In genomic region chr3:59558906-59559720, GRCh38 we compare ENCODE assay signal across 12 cellular contexts.
DNase-seq lines count a peak whose midpoint lies in the region; ATAC-seq and TF ChIP-seq lines count a peak whose summit lies in the region.
"Had no signal": no experiment of that assay in that cellular context is flagged by ENCODE, and none has a peak within 500 bp of the region (broad histone marks: within the 10 kb centered on the region; RNA-seq: fewer than 3 reads in every experiment).

No MANE protein-coding gene starts in this region.

- peak overlapping the region; percentile 51; the same call in 1 of the 2 replicates for H3K4me2 ChIP-seq in SK-N-SH

- no peaks in the 10 kb centered on the region for H4K20me1 ChIP-seq in SK-N-SH (ENCODE audit: insufficient read depth)

- H3K4me3 ChIP-seq in SK-N-SH (ENCODE audit: low read depth in 2 of 2, low read length in 1 of 2) (no peak overlapping the region), HEK293 (ENCODE audit: low read depth, low read length) (no peak overlapping the region)
- H3K4me3 ChIP-seq: thyroid gland had no signal

- no peak for DNase-seq in SK-N-SH
- no peak for DNase-seq in activated CD4-positive, alpha-beta memory T cell treated with anti-CD3 and anti-CD28 coated beads for 36 hours
- no peak for DNase-seq in glutamatergic neuron
- no peak for DNase-seq in NCI-H524 (lab: John Stamatoyannopoulos, UW)
- DNase-seq: CD4-positive, alpha-beta memory T cell; GOT3; NCI-H1105; thyroid gland had no signal

- H3K27ac ChIP-seq in SK-N-SH (ENCODE audit: low read depth in 2 of 2, low read length in 1 of 2) (peak overlapping the region in 1 of 2 experiments; percentile 81; a peak in 2 of 4 replicates), HEK293 (ENCODE audit: extremely low read depth, low read depth, low read length) (0 out of 2 replicates have a peak overlapping the region, but pooled peaks have one; percentile 16)
- H3K27ac ChIP-seq: thyroid gland had no signal

- no peaks in the 10 kb centered on the region for H3K9me3 ChIP-seq in SK-N-SH
- H3K9me3 ChIP-seq in HEK293 (ENCODE audit: control insufficient read depth, insufficient read depth, low read depth, low read length): no peaks in the 10 kb centered on the region
- H3K9me3 ChIP-seq: thyroid gland had no signal

- WGBS in SK-N-SH (ENCODE audit: low lambda C conversion rate): 10% methylated on average over 1 of the region's 1 CpG

- H3K9me3 Mint-ChIP-seq in activated CD4-positive, alpha-beta memory T cell treated with anti-CD3 and anti-CD28 coated beads for 36 hours: no peaks in the 10 kb centered on the region
- H3K9me3 Mint-ChIP-seq in glutamatergic neuron (ENCODE audit: unreplicated experiment): no peaks in the 10 kb centered on the region

- no peak overlapping the region for H3K4me3 Mint-ChIP-seq in activated CD4-positive, alpha-beta memory T cell treated with anti-CD3 and anti-CD28 coated beads for 36 hours
- no peak overlapping the region for H3K4me3 Mint-ChIP-seq in glutamatergic neuron (ENCODE audit: unreplicated experiment)
- H3K4me3 Mint-ChIP-seq: CD4-positive, alpha-beta memory T cell had no signal

- peak overlapping the region; percentile 18; the same call in 1 of the 2 replicates for H3K9ac ChIP-seq in SK-N-SH

- no peaks in the 10 kb centered on the region for H3K9me2 ChIP-seq in SK-N-SH

- H3K36me3 ChIP-seq in SK-N-SH (replicated peaks in 1 of 2; ENCODE audit: control insufficient read depth in 1 of 2, insufficient read depth in 2 of 2, low read length in 1 of 2) (no peaks in the 10 kb centered on the region), HEK293 (ENCODE audit: control insufficient read depth in 2 of 2, insufficient read depth in 1 of 2, low read length in 2 of 2) (no peaks in the 10 kb centered on the region)
- H3K36me3 ChIP-seq: thyroid gland had no signal

- CTCF ChIA-PET in SK-N-SH (lab: Yijun Ruan, JAX): interaction anchor here (0.9 to 1.4 kb wide), 3 partner anchors 9 to 299 kb away, joined by 3 to 7 read pairs (median 4); no protein-coding TSS in a partner anchor
- CTCF ChIA-PET in HEK293 (lab: Yijun Ruan, JAX): interaction anchor here (0.7 kb wide), 1 partner anchor 998 kb away, joined by 3 read pairs; no protein-coding TSS in a partner anchor
- CTCF ChIA-PET in activated CD4-positive, alpha-beta memory T cell treated with anti-CD3 and anti-CD28 coated beads for 36 hours (lab: Charles Lee): interaction anchor here (0.7 to 2.2 kb wide), 7 partner anchors 9 to 246 kb away, joined by 3 to 7 read pairs (median 4); no protein-coding TSS in a partner anchor

- peaks cover 17% of the 10 kb centered on the region for H3F3A ChIP-seq in SK-N-SH (replicated peaks; ENCODE audit: insufficient read depth)

- H3K27me3 ChIP-seq in SK-N-SH (ENCODE audit: insufficient read depth): no peaks in the 10 kb centered on the region
- H3K27me3 ChIP-seq: thyroid gland had no signal

- H3K4me1 Mint-ChIP-seq in activated CD4-positive, alpha-beta memory T cell treated with anti-CD3 and anti-CD28 coated beads for 36 hours (ENCODE audit: low read depth): peaks cover 31% of the 10 kb centered on the region
- H3K4me1 Mint-ChIP-seq in glutamatergic neuron (ENCODE audit: low read depth, unreplicated experiment): peaks cover 10% of the 10 kb centered on the region

- POLR2A ChIA-PET in SK-N-SH (lab: Yijun Ruan, JAX) (no interaction called here), HEK293 (lab: Yijun Ruan, JAX) (no interaction called here)
- POLR2A ChIA-PET in activated CD4-positive, alpha-beta memory T cell treated with anti-CD3 and anti-CD28 coated beads for 36 hours (lab: Charles Lee): interaction anchor here (1.5 kb wide), 1 partner anchor 108 kb away, joined by 6 read pairs; no protein-coding TSS in a partner anchor

- peaks cover 0 to 18% of the 10 kb centered on the region in 2 experiments; a peak in 1 of 4 replicates for H3K4me1 ChIP-seq in SK-N-SH (ENCODE audit: control insufficient read depth in 1 of 2, insufficient read depth in 2 of 2, low read depth in 1 of 2, low read length in 1 of 2)
- H3K4me1 ChIP-seq in HEK293 (ENCODE audit: control insufficient read depth, insufficient read depth, low read length): no peaks in the 10 kb centered on the region
- H3K4me1 ChIP-seq: thyroid gland had no signal

- TF ChIP-seq EP300 in SK-N-SH (IDR thresholded peaks at IDR 0.05; ENCODE audit: borderline replicate concordance in 1 of 2, low read depth in 1 of 2, low read length in 1 of 2): no peak

- ATAC-seq in SK-N-SH treated with all-trans-retinoic acid at 6 μM for 48 hours (no peak; the same call in 2 of the 3 replicates), HG02610 (IDR thresholded peaks at IDR 0.05; ENCODE audit: unreplicated experiment) (no peak), HG02763 (IDR thresholded peaks at IDR 0.05; ENCODE audit: unreplicated experiment) (no peak)

- TF ChIP-seq CTCF in SK-N-SH (IDR thresholded peaks at IDR 0.05) (no peak), HEK293 (tag by site-specific recombination; IDR thresholded peaks at IDR 0.05) (no peak), glutamatergic neuron (IDR thresholded peaks at IDR 0.05; ENCODE audit: partially characterized antibody, unreplicated experiment) (no peak)

- H3K27ac Mint-ChIP-seq in activated CD4-positive, alpha-beta memory T cell treated with anti-CD3 and anti-CD28 coated beads for 36 hours: peak overlapping the region; percentile 80
- peak overlapping the region; percentile 66 for H3K27ac Mint-ChIP-seq in glutamatergic neuron (ENCODE audit: unreplicated experiment)
- H3K27ac Mint-ChIP-seq: CD4-positive, alpha-beta memory T cell had no signal

- TF ChIP-seq RAD21 in SK-N-SH (IDR thresholded peaks at IDR 0.05; ENCODE audit: low read length): no peak

- intact Hi-C loops in activated CD4-positive, alpha-beta memory T cell treated with anti-CD3 and anti-CD28 coated beads for 36 hours (cut with micrococcal nuclease): loop anchor here (1.0 to 2.0 kb wide), 6 partner anchors 19 to 173 kb away; no protein-coding TSS in a partner anchor

- H3K36me3 Mint-ChIP-seq in activated CD4-positive, alpha-beta memory T cell treated with anti-CD3 and anti-CD28 coated beads for 36 hours: no peaks in the 10 kb centered on the region
- H3K36me3 Mint-ChIP-seq in glutamatergic neuron (ENCODE audit: unreplicated experiment): peaks cover 12% of the 10 kb centered on the region
- H3K36me3 Mint-ChIP-seq: CD4-positive, alpha-beta memory T cell had no signal

- H3K79me2 ChIP-seq in SK-N-SH (ENCODE audit: insufficient read depth): no peaks in the 10 kb centered on the region

- peaks cover 5% of the 10 kb centered on the region for H3K27me3 Mint-ChIP-seq in activated CD4-positive, alpha-beta memory T cell treated with anti-CD3 and anti-CD28 coated beads for 36 hours
- no peaks in the 10 kb centered on the region for H3K27me3 Mint-ChIP-seq in glutamatergic neuron (ENCODE audit: unreplicated experiment)

- no peak overlapping the region for H2AFZ ChIP-seq in SK-N-SH (ENCODE audit: low read depth)

TF ChIP-seq in SK-N-SH, 30 proteins besides CTCF, POLR2A, EP300 and RAD21 (continues in another document):
- no peak for TF ChIP-seq FOSL2 (IDR thresholded peaks at IDR 0.05; ENCODE audit: borderline replicate concordance, low read depth)
- no peak for TF ChIP-seq POLR2AphosphoS5 (IDR thresholded peaks at IDR 0.05; ENCODE audit: low read depth, low read length)

TF ChIP-seq in SK-N-SH treated with all-trans-retinoic acid at 6 μM for 48 hours, 23 proteins besides CTCF, POLR2A, EP300 and RAD21 (continues in another document):
- TF ChIP-seq ISL1 (CRISPR knock-in tag; IDR thresholded peaks at IDR 0.05) (no peak), ZFP30 (CRISPR knock-in tag; IDR thresholded peaks at IDR 0.05) (no peak), TOX (CRISPR knock-in tag; IDR thresholded peaks at IDR 0.05; ENCODE audit: borderline replicate concordance) (no peak), ZNF70 (CRISPR knock-in tag; IDR thresholded peaks at IDR 0.05) (no peak), CSRNP3 (CRISPR knock-in tag; IDR thresholded peaks at IDR 0.05) (no peak), PPARA (CRISPR knock-in tag; IDR thresholded peaks at IDR 0.05; ENCODE audit: borderline replicate concordance) (no peak), SNAI2 (CRISPR knock-in tag; IDR thresholded peaks at IDR 0.05) (no peak)

TF ChIP-seq in HEK293, 187 proteins besides CTCF, POLR2A, EP300 and RAD21 (continues in another document):
- no peak for TF ChIP-seq ZNF560 (tag by site-specific recombination; IDR thresholded peaks at IDR 0.05; ENCODE audit: borderline replicate concordance)
- TF ChIP-seq BCL11A (tag by site-specific recombination; IDR thresholded peaks at IDR 0.05; ENCODE audit: low read depth): no peak
- no peak for TF ChIP-seq ZNF350 (tag by site-specific recombination; IDR thresholded peaks at IDR 0.05)
- no peak for TF ChIP-seq ZNF654 (tag by site-specific recombination; IDR thresholded peaks at IDR 0.05; ENCODE audit: low read depth)
- no peak for TF ChIP-seq ZBTB7A (tag by site-specific recombination; IDR thresholded peaks at IDR 0.05; ENCODE audit: low read depth)
- TF ChIP-seq ZNF837 (tag by site-specific recombination; IDR thresholded peaks at IDR 0.05): no peak
